30 cellular contexts compared by ENCODE assay signal in the genomic region with DNA sequence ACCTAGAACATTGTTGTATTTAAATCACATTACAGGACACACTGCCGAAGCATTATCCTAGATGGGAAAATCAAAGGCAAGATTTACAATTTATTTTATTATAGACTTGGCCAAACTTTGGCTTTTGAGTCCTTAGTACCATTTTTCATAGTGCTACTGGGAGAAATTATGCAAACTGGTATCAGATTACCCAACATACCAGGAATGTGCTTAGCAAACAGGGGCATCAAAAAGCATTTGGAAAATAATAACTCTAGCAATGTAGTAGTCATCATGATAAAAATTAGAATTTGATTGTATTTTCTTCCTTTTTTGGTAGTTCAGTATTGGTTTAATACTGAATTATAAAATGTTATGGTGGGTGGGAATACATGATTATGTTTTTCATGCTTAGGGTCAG. TPM values are rescaled to one million over a fixed set of nuclear protein-coding genes. Genes with fewer than 3 reads are reported as not detected.
DNase-seq lines count a peak whose midpoint lies in the region; ATAC-seq and TF ChIP-seq lines count a peak whose summit lies in the region.
"Had no signal": no experiment of that assay in that cellular context is flagged by ENCODE, and none has a peak within 500 bp of the region (broad histone marks: within the 10 kb centered on the region; RNA-seq: fewer than 3 reads in every experiment).

No MANE protein-coding gene starts in this region.

- no peak overlapping the region for H3K4me3 Mint-ChIP-seq in osteocyte (ENCODE audit: unreplicated experiment)
- H3K4me3 Mint-ChIP-seq: activated CD8-positive, alpha-beta memory T cell treated with anti-CD3 and anti-CD28 coated beads, Interleukin-2, amount 10 ng/mL, durations not matched to agents 7 days and 5 days; memory B cell; neural progenitor cell; T-cell had no signal

- H3K9me2 ChIP-seq in Karpas-422 (replicated peaks; ENCODE audit: insufficient read depth, low read length), result no peaks in the 10 kb centered on the region

- H3K36me3 Mint-ChIP-seq in osteocyte (ENCODE audit: unreplicated experiment), result peaks cover 8% of the 10 kb centered on the region
- H3K36me3 Mint-ChIP-seq: activated CD8-positive, alpha-beta memory T cell treated with anti-CD3 and anti-CD28 coated beads, Interleukin-2, amount 10 ng/mL, durations not matched to agents 7 days and 5 days; CD4-positive, CD25-positive, alpha-beta regulatory T cell; memory B cell; T-cell had no signal

- H3K4me1 Mint-ChIP-seq in osteocyte (ENCODE audit: unreplicated experiment), result peaks cover 38% of the 10 kb centered on the region
- H3K4me1 Mint-ChIP-seq: activated CD8-positive, alpha-beta memory T cell treated with anti-CD3 and anti-CD28 coated beads, Interleukin-2, amount 10 ng/mL, durations not matched to agents 7 days and 5 days; CD4-positive, CD25-positive, alpha-beta regulatory T cell; memory B cell; T-cell had no signal

- DNase-seq in ELR (ENCODE audit: low read depth) (peak; percentile 21), RWPE2 (ENCODE audit: low spot score) (no peak), fibroblast of lung (ENCODE audit: low read depth in 2 of 2) (peak; percentile 51 to 56), osteocyte (ENCODE audit: extremely low spot score, unreplicated experiment) (no peak), middle frontal gyrus (ENCODE audit: extremely low spot score, low spot score) (no peak), GM19238 (ENCODE audit: insufficient read length, low spot score) (no peak), Karpas-422 (no peak), NCI-H774 (lab: John Stamatoyannopoulos, UW) (no peak)
- DNase-seq: activated CD4-positive, CD25-positive, alpha-beta regulatory T cell; activated CD8-positive, alpha-beta memory T cell treated with anti-CD3 and anti-CD28 coated beads, Interleukin-2, amount 10 ng/mL, durations not matched to agents 7 days and 5 days; activated naive CD4-positive, alpha-beta T cell treated with Interleukin-2 at 50 U/mL for 16 hours; adrenal gland; brain microvascular endothelial cell; CD4-positive, CD25-positive, alpha-beta regulatory T cell; colonic mucosa; effector CD8-positive, alpha-beta T cell; erythroblast; hippocampal formation; MV-4-11; NCI-H1694; NCI-H524; SIG-M5; sigmoid colon; stimulated activated CD4-positive, alpha-beta T cell treated with anti-CD3 and anti-CD28 coated beads, Interleukin-15, amount 100 ng/mL, for 24 hours; stimulated activated naive CD4-positive, alpha-beta T cell; T-cell had no signal

- no peak overlapping the region for H2AFZ ChIP-seq in fibroblast of lung (ENCODE audit: low read length)
- H2AFZ ChIP-seq in Karpas-422 (ENCODE audit: low read length), result no peak overlapping the region
- H2AFZ ChIP-seq: neural progenitor cell had no signal

- H3K9ac ChIP-seq in fibroblast of lung (ENCODE audit: insufficient read depth, low read length) (no peak overlapping the region), Karpas-422 (ENCODE audit: low read length) (no peak overlapping the region)
- H3K9ac ChIP-seq: KMS-11, neural progenitor cell had no signal

- H3K36me3 ChIP-seq in RWPE2 (ENCODE audit: low read depth), result no peaks in the 10 kb centered on the region
- no peaks in the 10 kb centered on the region for H3K36me3 ChIP-seq in fibroblast of lung (ENCODE audit: control insufficient read depth, insufficient read depth, low read length)
- no peaks in the 10 kb centered on the region for H3K36me3 ChIP-seq in Karpas-422 (ENCODE audit: insufficient read depth, low read length)
- H3K36me3 ChIP-seq: adrenal gland, brain microvascular endothelial cell, colonic mucosa, neural progenitor cell, sigmoid colon had no signal

- H3K9me3 Mint-ChIP-seq in osteocyte (ENCODE audit: unreplicated experiment), result no peaks in the 10 kb centered on the region
- H3K9me3 Mint-ChIP-seq: neural progenitor cell, T-cell had no signal

- peak; percentile 32; the same call in 2 of the 3 replicates for ATAC-seq in RWPE2 (ENCODE audit: low read depth)
- ATAC-seq: activated CD8-positive, alpha-beta memory T cell treated with anti-CD3 and anti-CD28 coated beads, Interleukin-2, amount 10 ng/mL, durations not matched to agents 7 days and 5 days; Panc1; T-cell had no signal

- H3K4me3 ChIP-seq in RWPE2 (ENCODE audit: severe bottlenecking), result no peak overlapping the region
- no peak overlapping the region for H3K4me3 ChIP-seq in fibroblast of lung (replicated peaks in 1 of 4; ENCODE audit: control extremely low read depth in 1 of 4, insufficient read depth in 1 of 4, low read depth in 3 of 4, low read length in 4 of 4)
- no peak overlapping the region for H3K4me3 ChIP-seq in Karpas-422 (ENCODE audit: low read length)
- H3K4me3 ChIP-seq: adrenal gland, colonic mucosa, neural progenitor cell, sigmoid colon had no signal

- TF ChIP-seq CTCF in RWPE2 (IDR thresholded peaks at IDR 0.05; ENCODE audit: poor library complexity, severe bottlenecking), result no peak
- TF ChIP-seq CTCF in fibroblast of lung (conservative IDR thresholded peaks at IDR 0.05 in 1 of 2, IDR thresholded peaks at IDR 0.05 in 1 of 2; ENCODE audit: low read depth in 1 of 2, low read length in 2 of 2), result no peak
- no peak for TF ChIP-seq CTCF in osteocyte (IDR thresholded peaks at IDR 0.05)

- H3K4me2 ChIP-seq in fibroblast of lung (ENCODE audit: extremely low read depth, insufficient read depth, low read length), result no peak overlapping the region
- no peak overlapping the region for H3K4me2 ChIP-seq in Karpas-422 (ENCODE audit: low read depth, low read length, poor library complexity, severe bottlenecking)
- H3K4me2 ChIP-seq: KMS-11, neural progenitor cell had no signal

- peak overlapping the region; percentile 88 for H3K27ac ChIP-seq in RWPE2 (ENCODE audit: poor library complexity, severe bottlenecking)
- no peak overlapping the region for H3K27ac ChIP-seq in fibroblast of lung (ENCODE audit: insufficient read depth, low read length)
- no peak overlapping the region for H3K27ac ChIP-seq in Karpas-422 (ENCODE audit: low read length)
- H3K27ac ChIP-seq: adrenal gland, colonic mucosa, KMS-11, neural progenitor cell, sigmoid colon had no signal

- H3K27me3 Mint-ChIP-seq in osteocyte (ENCODE audit: unreplicated experiment), result no peaks in the 10 kb centered on the region
- H3K27me3 Mint-ChIP-seq: activated CD8-positive, alpha-beta memory T cell treated with anti-CD3 and anti-CD28 coated beads, Interleukin-2, amount 10 ng/mL, durations not matched to agents 7 days and 5 days; CD4-positive, CD25-positive, alpha-beta regulatory T cell; memory B cell; T-cell had no signal

- H3K79me2 ChIP-seq in fibroblast of lung (ENCODE audit: control insufficient read depth, insufficient read depth, low read length) (no peaks in the 10 kb centered on the region), Karpas-422 (ENCODE audit: low read length) (no peaks in the 10 kb centered on the region)

- no peaks in the 10 kb centered on the region for H3K27me3 ChIP-seq in RWPE2 (ENCODE audit: insufficient read depth, poor library complexity, severe bottlenecking)
- H3K27me3 ChIP-seq in fibroblast of lung (ENCODE audit: control insufficient read depth, insufficient read depth, low read length), result no peaks in the 10 kb centered on the region
- H3K27me3 ChIP-seq in Karpas-422 (ENCODE audit: low read length), result no peaks in the 10 kb centered on the region
- H3K27me3 ChIP-seq: adrenal gland, brain microvascular endothelial cell, colonic mucosa, neural progenitor cell, sigmoid colon had no signal

- peaks cover 37% of the 10 kb centered on the region for H3K4me1 ChIP-seq in RWPE2 (ENCODE audit: insufficient read depth, poor library complexity, severe bottlenecking)
- H3K4me1 ChIP-seq in fibroblast of lung (ENCODE audit: control insufficient read depth, extremely low read depth, insufficient read depth, low read length), result no peaks in the 10 kb centered on the region
- H3K4me1 ChIP-seq in Karpas-422 (ENCODE audit: low read length), result no peaks in the 10 kb centered on the region
- H3K4me1 ChIP-seq: adrenal gland, colonic mucosa, sigmoid colon had no signal

- no peaks in the 10 kb centered on the region for H4K20me1 ChIP-seq in fibroblast of lung (ENCODE audit: control insufficient read depth, extremely low read depth, insufficient read depth, low read length)
- no peaks in the 10 kb centered on the region for H4K20me1 ChIP-seq in Karpas-422 (ENCODE audit: insufficient read depth, low read depth, low read length)

- peak overlapping the region; percentile 28 for H3K27ac Mint-ChIP-seq in osteocyte (ENCODE audit: unreplicated experiment)
- H3K27ac Mint-ChIP-seq: activated CD8-positive, alpha-beta memory T cell treated with anti-CD3 and anti-CD28 coated beads, Interleukin-2, amount 10 ng/mL, durations not matched to agents 7 days and 5 days; CD4-positive, CD25-positive, alpha-beta regulatory T cell; memory B cell; neural progenitor cell; T-cell had no signal

- peaks cover 4% of the 10 kb centered on the region for H3K9me3 ChIP-seq in RWPE2 (ENCODE audit: severe bottlenecking)
- H3K9me3 ChIP-seq in fibroblast of lung (ENCODE audit: control insufficient read depth, insufficient read depth, low read depth, low read length), result no peaks in the 10 kb centered on the region
- H3K9me3 ChIP-seq in Karpas-422 (ENCODE audit: low read length), result peaks cover 28% of the 10 kb centered on the region
- H3K9me3 ChIP-seq: adrenal gland, colonic mucosa, sigmoid colon had no signal

RNA-seq across cellular contexts. Expression of gene GPC6, which starts 34.0 kb away (rescaled TPM):
- total RNA-seq in fibroblast of lung (33.7 and 50.3 TPM in 2 replicates), osteocyte (125 and 128 TPM in 2 replicates)
- polyA plus RNA-seq in fibroblast of lung, result 11.2 and 24.9 TPM in 2 replicates
- polyA plus RNA-seq in fibroblast of lung (2012), result 8.2 and 18.1 TPM in 2 replicates
- polyA minus RNA-seq in fibroblast of lung (ENCODE audit: low replicate concordance), result 8.4 and 42.6 TPM in 2 replicates
- total RNA-seq in Karpas-422 (2014; rRNA removed; shearing (Covaris generic); ENCODE audit: low replicate concordance), result not detected in 2 replicates
- total RNA-seq: activated CD8-positive, alpha-beta memory T cell treated with anti-CD3 and anti-CD28 coated beads, Interleukin-2, amount 10 ng/mL, durations not matched to agents 7 days and 5 days; CD4-positive, CD25-positive, alpha-beta regulatory T cell had no signal
- polyA plus RNA-seq: CD4-positive, CD25-positive, alpha-beta regulatory T cell had no signal

Comparison
In these comparisons a context has a peak if more than half of its experiments do, and no peak if none do; other contexts are left out.
1. DNase-seq: peak in ELR (single experiment) and fibroblast of lung (2 of 2); none in RWPE2 (single experiment), osteocyte (single experiment), middle frontal gyrus (single experiment), GM19238 (single experiment), Karpas-422 (single experiment) and NCI-H774 (single experiment).
2. RNA of gene GPC6, which starts 34.0 kb away (total RNA-seq): 125 to 128 TPM in osteocyte and 33.7 to 50.3 TPM in fibroblast of lung; not detected in Karpas-422; every median in the first group is over 10 times any median in the second.